In the genomic region with DNA sequence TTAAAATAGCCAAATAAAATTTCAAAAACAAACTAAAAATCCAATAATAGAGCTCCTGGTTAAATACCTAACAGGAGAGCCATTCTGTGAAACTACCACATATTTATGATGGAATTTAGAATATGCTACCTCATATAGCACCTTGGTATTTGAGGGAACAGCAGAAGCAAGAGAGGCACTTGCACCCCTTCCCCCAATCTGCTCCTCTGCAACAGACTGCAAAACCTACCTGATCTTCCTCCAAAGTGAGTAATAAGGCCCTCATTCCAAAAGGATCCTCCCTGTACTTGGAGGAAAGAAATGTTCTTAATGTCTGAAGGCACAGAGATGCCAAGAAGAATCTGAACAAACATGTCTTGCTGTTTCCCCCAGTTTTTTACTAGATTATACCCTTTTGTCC, we compare ENCODE assay signal across 26 cellular contexts.
"Had no signal": no experiment of that assay in that cellular context is flagged by ENCODE, and none has a peak within 500 bp of the region (broad histone marks: within the 10 kb centered on the region; RNA-seq: fewer than 3 reads in every experiment).

No MANE protein-coding gene starts in this region.

- FAIRE-seq: frontal cortex, kidney had no signal

- H3K9me3 Mint-ChIP-seq: endodermal cell; nephron progenitor cell; stimulated activated effector memory CD8-positive, alpha-beta T cell treated with anti-CD3 and anti-CD28 coated beads, Interleukin-12 subunit alpha, Interleukin-12 subunit beta, amount 100 ng/mL, for 72 hours had no signal

- H3K36me3 ChIP-seq: esophagus squamous epithelium, left lung, prostate gland, right atrium auricular region, stomach, thyroid gland had no signal

- H3K27ac Mint-ChIP-seq: endodermal cell; naive thymus-derived CD8-positive, alpha-beta T cell; nephron progenitor cell; stimulated activated effector memory CD8-positive, alpha-beta T cell treated with anti-CD3 and anti-CD28 coated beads, Interleukin-12 subunit alpha, Interleukin-12 subunit beta, amount 100 ng/mL, for 72 hours had no signal

- H3K4me3 Mint-ChIP-seq: endodermal cell; naive thymus-derived CD8-positive, alpha-beta T cell; nephron progenitor cell; stimulated activated effector memory CD8-positive, alpha-beta T cell treated with anti-CD3 and anti-CD28 coated beads, Interleukin-12 subunit alpha, Interleukin-12 subunit beta, amount 100 ng/mL, for 72 hours had no signal

- H3K36me3 Mint-ChIP-seq: stimulated activated effector memory CD8-positive, alpha-beta T cell treated with anti-CD3 and anti-CD28 coated beads, Interleukin-12 subunit alpha, Interleukin-12 subunit beta, amount 100 ng/mL, for 72 hours had no signal

- DNase-seq: cortex of kidney; dorsolateral prefrontal cortex; effector CD8-positive, alpha-beta T cell; endodermal cell; erythroblast; esophagus squamous epithelium; hypothalamus; kidney; left cardiac atrium; left lung; naive thymus-derived CD8-positive, alpha-beta T cell; nephron progenitor cell; nucleus accumbens; stimulated activated CD4-positive, alpha-beta T cell treated with anti-CD3 and anti-CD28 coated beads, Interleukin-12 subunit alpha, Interleukin-12 subunit beta, amount 100 ng/mL, for 4 hours; stimulated activated CD4-positive, alpha-beta T cell treated with anti-CD3 and anti-CD28 coated beads, Interleukin-1b, Interleukin-23, amount 100 ng/mL, for 48 hours; stimulated activated CD4-positive, alpha-beta T cell treated with anti-CD3 and anti-CD28 coated beads, Interleukin-4, amount 100 ng/mL, for 24 hours; stimulated activated naive CD4-positive, alpha-beta T cell treated with Interleukin-2 at 50 U/mL for 16 hours; stomach; thyroid gland; trophoblast cell had no signal

- H3K4me1 ChIP-seq: esophagus squamous epithelium, left lung, prostate gland, right atrium auricular region, stomach, thyroid gland had no signal

- H3K4me3 ChIP-seq: dorsolateral prefrontal cortex, esophagus squamous epithelium, left lung, prostate gland, right atrium auricular region, smooth muscle cell, stomach, thyroid gland had no signal

- H3K4me1 Mint-ChIP-seq: endodermal cell; nephron progenitor cell; stimulated activated effector memory CD8-positive, alpha-beta T cell treated with anti-CD3 and anti-CD28 coated beads, Interleukin-12 subunit alpha, Interleukin-12 subunit beta, amount 100 ng/mL, for 72 hours had no signal

- ATAC-seq: left lung; naive thymus-derived CD8-positive, alpha-beta T cell; sciatic nerve; stimulated activated effector memory CD8-positive, alpha-beta T cell treated with anti-CD3 and anti-CD28 coated beads, Interleukin-12 subunit alpha, Interleukin-12 subunit beta, amount 100 ng/mL, for 72 hours had no signal

- H3K27ac ChIP-seq: dorsolateral prefrontal cortex, esophagus squamous epithelium, left lung, prostate gland, right atrium auricular region, stomach, thyroid gland had no signal

- H3K27me3 ChIP-seq: dorsolateral prefrontal cortex, esophagus squamous epithelium, left lung, right atrium auricular region, stomach, thyroid gland had no signal

- H3K4me2 ChIP-seq: smooth muscle cell had no signal
